Comparison of ENCODE assay signal across 12 cellular contexts in the genomic region with DNA sequence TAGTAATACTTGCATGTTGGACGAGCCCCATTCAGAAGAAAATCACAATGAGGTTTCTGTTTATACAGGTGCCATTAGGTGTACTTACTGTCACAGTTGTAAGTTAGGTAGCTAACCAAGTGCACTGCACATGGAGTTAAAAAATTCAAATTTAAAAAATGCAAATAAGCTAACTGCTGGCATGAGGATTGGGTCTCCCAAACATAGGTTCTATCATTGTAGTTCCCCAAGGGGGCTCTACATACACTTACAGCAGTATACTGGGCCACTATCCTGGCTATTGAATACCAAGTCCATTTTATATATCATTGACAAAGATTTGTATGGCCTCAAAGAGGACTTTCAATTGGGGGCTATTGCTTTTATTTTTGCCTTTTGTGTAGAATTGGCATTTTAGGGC.
DNase-seq lines count a peak whose midpoint lies in the region; TF ChIP-seq lines count a peak whose summit lies in the region.
"Had no signal": no experiment of that assay in that cellular context is flagged by ENCODE, and none has a peak within 500 bp of the region (broad histone marks: within the 10 kb centered on the region; RNA-seq: fewer than 3 reads in every experiment).

No MANE protein-coding gene starts in this region.

- no peaks in the 10 kb centered on the region for H3K36me3 Mint-ChIP-seq in Calu3 (ENCODE audit: insufficient read depth, unreplicated experiment)
- H3K36me3 Mint-ChIP-seq: CD4-positive, CD25-positive, alpha-beta regulatory T cell had no signal

- intact Hi-C loops in Calu3 (cut with micrococcal nuclease; ENCODE audit: unreplicated experiment): no loop called here

- CTCF ChIA-PET in Calu3 (lab: Charles Lee): no interaction called here

- H3K27ac ChIP-seq in KOPT-K1 (ENCODE audit: low read depth, low read length, poor library complexity, severe bottlenecking): peak overlapping the region; percentile 69
- H3K27ac ChIP-seq: 22Rv1 had no signal

- H3K9me3 ChIP-seq in KOPT-K1 (ENCODE audit: insufficient read depth, low read length, poor library complexity, severe bottlenecking): peaks cover 7% of the 10 kb centered on the region

- H3K36me3 ChIP-seq in KOPT-K1 (ENCODE audit: insufficient read depth, low read length): no peaks in the 10 kb centered on the region

- no peak for TF ChIP-seq CTCF in Calu3 (IDR thresholded peaks at IDR 0.05; ENCODE audit: unreplicated experiment)

- BruUV-seq in Calu3 (replicated peaks; lab: Mats Ljungman, UMichigan): no TSS peak

- no peaks in the 10 kb centered on the region for H3K27me3 Mint-ChIP-seq in Calu3 (ENCODE audit: unreplicated experiment)

- H3K9me3 Mint-ChIP-seq in Calu3 (ENCODE audit: low read depth, unreplicated experiment): no peaks in the 10 kb centered on the region
- H3K9me3 Mint-ChIP-seq: GM23338 had no signal

- no peak overlapping the region for H3K27ac Mint-ChIP-seq in Calu3 (ENCODE audit: unreplicated experiment)
- H3K27ac Mint-ChIP-seq: CD4-positive, CD25-positive, alpha-beta regulatory T cell; GM23338 had no signal

- no peak overlapping the region for H3K4me3 Mint-ChIP-seq in Calu3 (ENCODE audit: low read depth, unreplicated experiment)
- H3K4me3 Mint-ChIP-seq: CD4-positive, CD25-positive, alpha-beta regulatory T cell; GM23338 had no signal

- DNase-seq in NCI-H1105 treated with DMSO at 0.1 percent for 48 hours (lab: John Stamatoyannopoulos, UW) (peak; percentile 9), NCI-H1105 (lab: John Stamatoyannopoulos, UW) (no peak), NCI-H526 (lab: John Stamatoyannopoulos, UW) (peak; percentile 37 to 56), Calu3 (no peak), NCI-H2227 treated with DMSO at 0.1 percent for 48 hours (lab: John Stamatoyannopoulos, UW) (no peak), dedifferentiated amniotic fluid mesenchymal stem cell (ENCODE audit: extremely low spot score) (no peak)
- DNase-seq: CD4-positive, CD25-positive, alpha-beta regulatory T cell; DMS 273 treated with DMSO at 0.1 percent for 48 hours; H7 had no signal

- H3K4me1 Mint-ChIP-seq in Calu3 (ENCODE audit: low read depth, unreplicated experiment): no peaks in the 10 kb centered on the region
- H3K4me1 Mint-ChIP-seq: CD4-positive, CD25-positive, alpha-beta regulatory T cell had no signal

Comparison
In these comparisons a context has a peak if more than half of its experiments do, and no peak if none do; other contexts are left out.
1. DNase-seq: peak in NCI-H1105 treated with DMSO at 0.1 percent for 48 hours (single experiment) and NCI-H526 (2 of 2); none in NCI-H1105 (single experiment), Calu3 (single experiment), NCI-H2227 treated with DMSO at 0.1 percent for 48 hours (single experiment) and dedifferentiated amniotic fluid mesenchymal stem cell (single experiment).